Comparison of ENCODE assay signal across 8 cellular contexts in genomic region chr18:32091325-32091723, GRCh38. TPM values are rescaled to one million over a fixed set of nuclear protein-coding genes. Genes with fewer than 3 reads are reported as not detected.
DNase-seq lines count a peak whose midpoint lies in the region; ATAC-seq and TF ChIP-seq lines count a peak whose summit lies in the region.

No MANE protein-coding gene starts in this region.

- no peaks in the 10 kb centered on the region for H3K27me3 ChIP-seq in iPS-18a (ENCODE audit: control insufficient read depth, insufficient read depth, low read length)

- H3K9ac ChIP-seq in iPS-18a (ENCODE audit: low read length), result peak overlapping the region; percentile 88

- no peak for DNase-seq in HFFc6
- DNase-seq in stimulated activated naive B cell treated with anti-CD40 and anti-IgM and Interleukin-4, amounts not matched to agents 10 μg/mL and 1 μg/mL and 100 μg/mL, for 72 hours, result no peak
- DNase-seq in occipital lobe (lab: John Stamatoyannopoulos, UW), result no peak
- DNase-seq in AG08395 (ENCODE audit: low spot score), result no peak
- DNase-seq in pons (ENCODE audit: low spot score), result no peak
- no peak for DNase-seq in NCI-H187 treated with DMSO at 0.1 percent for 48 hours (lab: John Stamatoyannopoulos, UW)

- H3K4me1 ChIP-seq in iPS-18a (ENCODE audit: control insufficient read depth, low read depth, low read length), result peaks cover 5% of the 10 kb centered on the region

- peaks cover 6% of the 10 kb centered on the region; the same call in 1 of the 2 replicates for H3K27me3 Mint-ChIP-seq in HFFc6 (ENCODE audit: insufficient read depth)
- H3K27me3 Mint-ChIP-seq in activated T-helper 17 cell treated with anti-CD3 and anti-CD28 coated beads, Interleukin-2, amount 50 U/mL, for 72 hours, result no peaks in the 10 kb centered on the region
- H3K27me3 Mint-ChIP-seq in stimulated activated naive B cell treated with anti-CD40 and anti-IgM and Interleukin-4, amounts not matched to agents 10 μg/mL and 1 μg/mL and 100 μg/mL, for 72 hours, result no peaks in the 10 kb centered on the region

- H3K4me1 Mint-ChIP-seq in HFFc6 (ENCODE audit: low read depth), result peaks cover 46% of the 10 kb centered on the region
- peaks cover 25% of the 10 kb centered on the region for H3K4me1 Mint-ChIP-seq in activated T-helper 17 cell treated with anti-CD3 and anti-CD28 coated beads, Interleukin-2, amount 50 U/mL, for 72 hours
- H3K4me1 Mint-ChIP-seq in stimulated activated naive B cell treated with anti-CD40 and anti-IgM and Interleukin-4, amounts not matched to agents 10 μg/mL and 1 μg/mL and 100 μg/mL, for 72 hours, result peaks cover 21 to 33% of the 10 kb centered on the region in 2 donors

- peak overlapping the region; percentile 76 for H3K4me3 ChIP-seq in iPS-18a (ENCODE audit: low read length)

- no peak for ATAC-seq in activated T-helper 17 cell treated with anti-CD3 and anti-CD28 coated beads, Interleukin-2, amount 50 U/mL, for 72 hours (replicated peaks)
- ATAC-seq in stimulated activated naive B cell treated with anti-CD40 and anti-IgM and Interleukin-4, amounts not matched to agents 10 μg/mL and 1 μg/mL and 100 μg/mL, for 72 hours (replicated peaks), result no peak

- peaks cover 7% of the 10 kb centered on the region for H3K36me3 ChIP-seq in iPS-18a (ENCODE audit: control insufficient read depth, low read depth, low read length)

- H3K36me3 Mint-ChIP-seq in HFFc6 (ENCODE audit: low read depth), result peaks cover 28% of the 10 kb centered on the region
- H3K36me3 Mint-ChIP-seq in activated T-helper 17 cell treated with anti-CD3 and anti-CD28 coated beads, Interleukin-2, amount 50 U/mL, for 72 hours (ENCODE audit: low read depth), result peaks cover 41% of the 10 kb centered on the region
- H3K36me3 Mint-ChIP-seq in stimulated activated naive B cell treated with anti-CD40 and anti-IgM and Interleukin-4, amounts not matched to agents 10 μg/mL and 1 μg/mL and 100 μg/mL, for 72 hours, result peaks cover 29 to 37% of the 10 kb centered on the region in 2 donors

- H3K9me3 ChIP-seq in iPS-18a (ENCODE audit: control insufficient read depth, low read depth, low read length), result no peaks in the 10 kb centered on the region

- TF ChIP-seq CTCF in HFFc6 (IDR thresholded peaks at IDR 0.05), result no peak

- peak overlapping the region; percentile 93 for H3K4me3 Mint-ChIP-seq in HFFc6
- peak overlapping the region; percentile 95 for H3K4me3 Mint-ChIP-seq in activated T-helper 17 cell treated with anti-CD3 and anti-CD28 coated beads, Interleukin-2, amount 50 U/mL, for 72 hours
- peak overlapping the region; percentile 95 to 100 for H3K4me3 Mint-ChIP-seq in stimulated activated naive B cell treated with anti-CD40 and anti-IgM and Interleukin-4, amounts not matched to agents 10 μg/mL and 1 μg/mL and 100 μg/mL, for 72 hours

- H3K9me3 Mint-ChIP-seq in HFFc6, result no peaks in the 10 kb centered on the region
- H3K9me3 Mint-ChIP-seq in activated T-helper 17 cell treated with anti-CD3 and anti-CD28 coated beads, Interleukin-2, amount 50 U/mL, for 72 hours, result no peaks in the 10 kb centered on the region
- no peaks in the 10 kb centered on the region for H3K9me3 Mint-ChIP-seq in stimulated activated naive B cell treated with anti-CD40 and anti-IgM and Interleukin-4, amounts not matched to agents 10 μg/mL and 1 μg/mL and 100 μg/mL, for 72 hours

- H3K27ac ChIP-seq in iPS-18a (ENCODE audit: low read length), result no peak overlapping the region

- H3K27ac Mint-ChIP-seq in HFFc6, result peak overlapping the region; percentile 97
- peak overlapping the region; percentile 92 for H3K27ac Mint-ChIP-seq in activated T-helper 17 cell treated with anti-CD3 and anti-CD28 coated beads, Interleukin-2, amount 50 U/mL, for 72 hours
- peak overlapping the region; percentile 99 for H3K27ac Mint-ChIP-seq in stimulated activated naive B cell treated with anti-CD40 and anti-IgM and Interleukin-4, amounts not matched to agents 10 μg/mL and 1 μg/mL and 100 μg/mL, for 72 hours

RNA-seq across cellular contexts. Expression of gene RNF138, which starts 0.3 kb away (rescaled TPM):
- total RNA-seq in HFFc6 (2021; fragmentation: NEBNext Ultra II Directional; extraction: Animal tissue kit (Norgen Biotek cat#: 25700)), result 10 to 100 TPM; 10.2 to 14.4 (median 13.6) TPM
- 10 to 100 TPM; 43.3 to 51.2 TPM for total RNA-seq in activated T-helper 17 cell treated with anti-CD3 and anti-CD28 coated beads, Interleukin-2, amount 50 U/mL, for 72 hours
- 79.5 TPM for total RNA-seq in occipital lobe
